ENCODE assay signal across 8 cellular contexts in the genomic region with DNA sequence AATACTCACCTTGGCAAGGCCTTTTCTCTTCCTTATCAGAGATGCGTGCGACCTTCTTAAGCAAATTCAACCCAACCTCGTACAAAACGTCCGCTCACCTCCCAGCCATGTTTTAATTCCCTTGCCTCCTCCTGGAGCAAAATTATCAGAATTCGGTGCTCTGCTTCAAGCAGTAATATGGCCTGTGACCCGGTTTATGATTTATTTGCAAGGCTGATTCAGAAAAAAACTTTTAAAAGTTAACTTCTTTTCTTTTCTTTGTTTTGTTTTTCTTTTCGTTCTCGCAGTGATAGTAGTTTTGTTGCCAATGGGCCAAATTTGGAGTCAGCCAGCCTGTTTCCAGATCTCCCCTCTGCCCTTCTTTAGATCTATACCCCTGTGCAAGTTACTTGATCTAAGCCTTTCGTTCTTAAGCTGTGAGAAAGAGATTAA. TPM values are rescaled to one million over a fixed set of nuclear protein-coding genes. Genes with fewer than 3 reads are reported as not detected.
DNase-seq lines count a peak whose midpoint lies in the region; ATAC-seq and TF ChIP-seq lines count a peak whose summit lies in the region.

A gene with protein sequence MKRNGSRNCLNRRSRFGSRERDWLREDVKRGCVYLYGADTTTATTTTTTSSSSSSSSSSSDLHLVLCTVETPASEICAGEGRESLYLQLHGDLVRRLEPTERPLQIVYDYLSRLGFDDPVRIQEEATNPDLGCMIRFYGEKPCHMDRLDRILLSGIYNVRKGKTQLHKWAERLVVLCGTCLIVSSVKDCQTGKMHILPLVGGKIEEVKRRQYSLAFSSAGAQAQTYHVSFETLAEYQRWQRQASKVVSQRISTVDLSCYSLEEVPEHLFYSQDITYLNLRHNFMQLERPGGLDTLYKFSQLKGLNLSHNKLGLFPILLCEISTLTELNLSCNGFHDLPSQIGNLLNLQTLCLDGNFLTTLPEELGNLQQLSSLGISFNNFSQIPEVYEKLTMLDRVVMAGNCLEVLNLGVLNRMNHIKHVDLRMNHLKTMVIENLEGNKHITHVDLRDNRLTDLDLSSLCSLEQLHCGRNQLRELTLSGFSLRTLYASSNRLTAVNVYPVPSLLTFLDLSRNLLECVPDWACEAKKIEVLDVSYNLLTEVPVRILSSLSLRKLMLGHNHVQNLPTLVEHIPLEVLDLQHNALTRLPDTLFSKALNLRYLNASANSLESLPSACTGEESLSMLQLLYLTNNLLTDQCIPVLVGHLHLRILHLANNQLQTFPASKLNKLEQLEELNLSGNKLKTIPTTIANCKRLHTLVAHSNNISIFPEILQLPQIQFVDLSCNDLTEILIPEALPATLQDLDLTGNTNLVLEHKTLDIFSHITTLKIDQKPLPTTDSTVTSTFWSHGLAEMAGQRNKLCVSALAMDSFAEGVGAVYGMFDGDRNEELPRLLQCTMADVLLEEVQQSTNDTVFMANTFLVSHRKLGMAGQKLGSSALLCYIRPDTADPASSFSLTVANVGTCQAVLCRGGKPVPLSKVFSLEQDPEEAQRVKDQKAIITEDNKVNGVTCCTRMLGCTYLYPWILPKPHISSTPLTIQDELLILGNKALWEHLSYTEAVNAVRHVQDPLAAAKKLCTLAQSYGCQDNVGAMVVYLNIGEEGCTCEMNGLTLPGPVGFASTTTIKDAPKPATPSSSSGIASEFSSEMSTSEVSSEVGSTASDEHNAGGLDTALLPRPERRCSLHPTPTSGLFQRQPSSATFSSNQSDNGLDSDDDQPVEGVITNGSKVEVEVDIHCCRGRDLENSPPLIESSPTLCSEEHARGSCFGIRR (N-terminal part only) (minus strand): TSS at position 382 of the 432 bp plus-strand sequence. CDS start 9,906 bp downstream, outside the sequence.

- H3K9me3 ChIP-seq in effector memory CD4-positive, alpha-beta T cell (ENCODE audit: control insufficient read depth, low read length), result no peaks in the 10 kb centered on the region

- peaks cover 4% of the 10 kb centered on the region for H3K4me1 ChIP-seq in effector memory CD4-positive, alpha-beta T cell (ENCODE audit: control insufficient read depth, insufficient read depth, low read length, poor library complexity, severe bottlenecking)

- H3K36me3 Mint-ChIP-seq in natural killer cell treated with Interleukin-12 subunit alpha and Interleukin-12 subunit beta and Interleukin-15 and Interleukin-18, amount 100 ng/mL, for 72 hours, result no peaks in the 10 kb centered on the region

- TF ChIP-seq CTCF in AG09309 (IDR thresholded peaks at IDR 0.05; ENCODE audit: control insufficient read depth, insufficient read depth, low read depth, low read length, missing control alignments) (no peak), LNCaP clone FGC (IDR thresholded peaks at IDR 0.05; ENCODE audit: control insufficient read depth, extremely low read depth, insufficient read depth) (no peak)

- H3K36me3 ChIP-seq in effector memory CD4-positive, alpha-beta T cell (ENCODE audit: control insufficient read depth, insufficient read depth, low read length), result no peaks in the 10 kb centered on the region

- H3K4me1 Mint-ChIP-seq in natural killer cell treated with Interleukin-12 subunit alpha and Interleukin-12 subunit beta and Interleukin-15 and Interleukin-18, amount 100 ng/mL, for 72 hours (ENCODE audit: low read depth in 2 of 2), result peaks cover 14 to 15% of the 10 kb centered on the region in 2 donors

- DNase-seq in AG09309 (ENCODE audit: low read depth), result no peak
- DNase-seq in LNCaP clone FGC (ENCODE audit: low read depth), result no peak
- no peak for DNase-seq in effector memory CD4-positive, alpha-beta T cell
- no peak for DNase-seq in natural killer cell treated with Interleukin-12 subunit alpha and Interleukin-12 subunit beta and Interleukin-15 and Interleukin-18, amount 100 ng/mL, for 72 hours (ENCODE audit: low spot score)
- no peak for DNase-seq in kidney glomerular epithelial cell (lab: John Stamatoyannopoulos, UW)
- DNase-seq in 8988T, result no peak

- H3K27ac Mint-ChIP-seq in natural killer cell treated with Interleukin-12 subunit alpha and Interleukin-12 subunit beta and Interleukin-15 and Interleukin-18, amount 100 ng/mL, for 72 hours, result peak within 1 kb of the TSS; percentile 56 to 74

- peak within 1 kb of the TSS; percentile 77 for H3K4me3 Mint-ChIP-seq in natural killer cell treated with Interleukin-12 subunit alpha and Interleukin-12 subunit beta and Interleukin-15 and Interleukin-18, amount 100 ng/mL, for 72 hours

- H3K27me3 Mint-ChIP-seq in natural killer cell treated with Interleukin-12 subunit alpha and Interleukin-12 subunit beta and Interleukin-15 and Interleukin-18, amount 100 ng/mL, for 72 hours, result peaks cover 0 to 3% of the 10 kb centered on the region in 2 donors

- no peaks in the 10 kb centered on the region for H3K27me3 ChIP-seq in effector memory CD4-positive, alpha-beta T cell (replicated peaks; ENCODE audit: control insufficient read depth, insufficient read depth, low read length, poor library complexity, severe bottlenecking)

- H3K4me3 ChIP-seq in AG09309 (ENCODE audit: control insufficient read depth, low read depth, low read length) (peak within 1 kb of the TSS; percentile 63), LNCaP clone FGC (ENCODE audit: low read depth, low read length) (peak within 1 kb of the TSS; percentile 74)
- peak within 1 kb of the TSS; percentile 51 for H3K4me3 ChIP-seq in effector memory CD4-positive, alpha-beta T cell (ENCODE audit: insufficient read depth, low read depth, low read length, poor library complexity, severe bottlenecking)

- peak within 1 kb of the TSS; percentile 76 for H3K27ac ChIP-seq in effector memory CD4-positive, alpha-beta T cell (ENCODE audit: insufficient read depth, low read length, poor library complexity, severe bottlenecking)

- H3K9me3 Mint-ChIP-seq in natural killer cell treated with Interleukin-12 subunit alpha and Interleukin-12 subunit beta and Interleukin-15 and Interleukin-18, amount 100 ng/mL, for 72 hours, result no peaks in the 10 kb centered on the region

- ATAC-seq in natural killer cell treated with Interleukin-12 subunit alpha and Interleukin-12 subunit beta and Interleukin-15 and Interleukin-18, amount 100 ng/mL, for 72 hours, result no peak
- ATAC-seq in HG03139 (IDR thresholded peaks at IDR 0.05; ENCODE audit: unreplicated experiment) (no peak), GM18867 (IDR thresholded peaks at IDR 0.05; ENCODE audit: unreplicated experiment) (no peak)

RNA-seq across cellular contexts. Expression of the gene that starts here (rescaled TPM):
- 10 to 100 TPM; 14.4 to 15.7 TPM for total RNA-seq in natural killer cell treated with Interleukin-12 subunit alpha and Interleukin-12 subunit beta and Interleukin-15 and Interleukin-18, amount 100 ng/mL, for 72 hours
